1 cellular context compared by ENCODE assay signal in the genomic region with DNA sequence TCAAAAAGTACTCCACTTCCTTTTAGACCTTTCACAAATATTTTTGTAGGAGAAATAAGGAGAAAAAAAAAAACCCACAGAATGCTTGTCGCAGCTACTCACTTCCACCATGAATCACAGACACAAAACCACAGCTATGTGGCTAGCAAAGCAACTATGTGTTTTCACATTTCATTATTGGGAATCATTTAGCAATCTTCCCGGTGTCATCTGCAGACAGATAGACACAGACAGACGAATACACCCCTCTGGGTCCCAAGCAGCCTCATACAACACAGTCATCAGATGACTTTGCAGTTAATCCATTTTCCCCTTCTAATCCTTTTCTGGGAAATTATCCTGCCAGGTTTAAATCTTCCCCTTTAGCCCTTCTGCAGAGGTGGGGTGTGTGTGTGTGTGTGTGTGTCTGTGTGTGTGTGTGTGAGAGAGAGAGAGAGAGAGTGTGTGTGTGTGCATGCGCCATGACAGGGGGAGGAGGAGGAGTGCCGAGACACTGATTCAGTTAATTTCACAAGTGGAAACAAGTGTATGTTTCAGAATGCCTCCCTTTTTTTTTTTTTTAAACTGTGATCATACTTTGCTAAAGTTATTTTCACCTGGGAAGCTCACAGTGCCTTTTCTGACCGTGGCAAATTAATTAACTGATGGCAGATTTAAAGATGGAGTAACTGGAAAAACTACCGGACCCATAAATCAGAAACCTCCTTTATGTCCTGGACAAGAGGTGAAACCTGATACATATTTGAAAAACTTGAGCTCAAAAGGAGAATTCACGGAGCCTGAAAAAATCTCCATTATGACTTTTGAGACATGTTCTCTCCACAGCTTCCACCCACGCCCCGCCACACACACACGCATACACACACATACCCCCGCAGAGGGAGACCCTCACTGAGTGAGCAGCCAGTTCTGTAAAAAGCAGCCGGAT.
TF ChIP-seq lines count a peak whose summit lies in the region.

No MANE protein-coding gene starts in this region.

TF ChIP-seq in HEK293, 187 proteins besides CTCF, POLR2A, EP300 and RAD21 (continued from another document):
- peak; percentile 56; the same call in 1 of the 2 replicates for TF ChIP-seq ZNF394 (tag by site-specific recombination; IDR thresholded peaks at IDR 0.05; ENCODE audit: borderline replicate concordance)
- TF ChIP-seq, protein P1, sequence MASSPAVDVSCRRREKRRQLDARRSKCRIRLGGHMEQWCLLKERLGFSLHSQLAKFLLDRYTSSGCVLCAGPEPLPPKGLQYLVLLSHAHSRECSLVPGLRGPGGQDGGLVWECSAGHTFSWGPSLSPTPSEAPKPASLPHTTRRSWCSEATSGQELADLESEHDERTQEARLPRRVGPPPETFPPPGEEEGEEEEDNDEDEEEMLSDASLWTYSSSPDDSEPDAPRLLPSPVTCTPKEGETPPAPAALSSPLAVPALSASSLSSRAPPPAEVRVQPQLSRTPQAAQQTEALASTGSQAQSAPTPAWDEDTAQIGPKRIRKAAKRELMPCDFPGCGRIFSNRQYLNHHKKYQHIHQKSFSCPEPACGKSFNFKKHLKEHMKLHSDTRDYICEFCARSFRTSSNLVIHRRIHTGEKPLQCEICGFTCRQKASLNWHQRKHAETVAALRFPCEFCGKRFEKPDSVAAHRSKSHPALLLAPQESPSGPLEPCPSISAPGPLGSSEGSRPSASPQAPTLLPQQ (tag by site-specific recombination; IDR thresholded peaks at IDR 0.05): peak; percentile 81
- no peak for TF ChIP-seq ZNF555 (tag by site-specific recombination; conservative IDR thresholded peaks at IDR 0.05)
- TF ChIP-seq, protein P2, sequence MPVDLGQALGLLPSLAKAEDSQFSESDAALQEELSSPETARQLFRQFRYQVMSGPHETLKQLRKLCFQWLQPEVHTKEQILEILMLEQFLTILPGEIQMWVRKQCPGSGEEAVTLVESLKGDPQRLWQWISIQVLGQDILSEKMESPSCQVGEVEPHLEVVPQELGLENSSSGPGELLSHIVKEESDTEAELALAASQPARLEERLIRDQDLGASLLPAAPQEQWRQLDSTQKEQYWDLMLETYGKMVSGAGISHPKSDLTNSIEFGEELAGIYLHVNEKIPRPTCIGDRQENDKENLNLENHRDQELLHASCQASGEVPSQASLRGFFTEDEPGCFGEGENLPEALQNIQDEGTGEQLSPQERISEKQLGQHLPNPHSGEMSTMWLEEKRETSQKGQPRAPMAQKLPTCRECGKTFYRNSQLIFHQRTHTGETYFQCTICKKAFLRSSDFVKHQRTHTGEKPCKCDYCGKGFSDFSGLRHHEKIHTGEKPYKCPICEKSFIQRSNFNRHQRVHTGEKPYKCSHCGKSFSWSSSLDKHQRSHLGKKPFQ (tag by site-specific recombination; IDR thresholded peaks at IDR 0.05): peak; percentile 61
- TF ChIP-seq ZSCAN30 (tag by site-specific recombination; IDR thresholded peaks at IDR 0.05): peak; percentile 76; the same call in 1 of the 2 replicates
- no peak for TF ChIP-seq ZFP41 (tag by site-specific recombination; IDR thresholded peaks at IDR 0.05; ENCODE audit: borderline replicate concordance)
- peak; percentile 43; the same call in 1 of the 2 replicates for TF ChIP-seq ZNF558 (tag by site-specific recombination; IDR thresholded peaks at IDR 0.05)
- peak; percentile 63 for TF ChIP-seq KLF9 (tag by site-specific recombination; IDR thresholded peaks at IDR 0.05; ENCODE audit: low read depth)
- TF ChIP-seq ZNF830 (tag by site-specific recombination; IDR thresholded peaks at IDR 0.05; ENCODE audit: low read depth): no peak
- TF ChIP-seq OVOL3 (tag by site-specific recombination; IDR thresholded peaks at IDR 0.05): no peak
- TF ChIP-seq ZSCAN23 (tag by site-specific recombination; IDR thresholded peaks at IDR 0.05): no peak
- peak; percentile 82; the same call in 1 of the 2 replicates for TF ChIP-seq ZNF785 (tag by site-specific recombination; IDR thresholded peaks at IDR 0.05)
- TF ChIP-seq, protein P3, sequence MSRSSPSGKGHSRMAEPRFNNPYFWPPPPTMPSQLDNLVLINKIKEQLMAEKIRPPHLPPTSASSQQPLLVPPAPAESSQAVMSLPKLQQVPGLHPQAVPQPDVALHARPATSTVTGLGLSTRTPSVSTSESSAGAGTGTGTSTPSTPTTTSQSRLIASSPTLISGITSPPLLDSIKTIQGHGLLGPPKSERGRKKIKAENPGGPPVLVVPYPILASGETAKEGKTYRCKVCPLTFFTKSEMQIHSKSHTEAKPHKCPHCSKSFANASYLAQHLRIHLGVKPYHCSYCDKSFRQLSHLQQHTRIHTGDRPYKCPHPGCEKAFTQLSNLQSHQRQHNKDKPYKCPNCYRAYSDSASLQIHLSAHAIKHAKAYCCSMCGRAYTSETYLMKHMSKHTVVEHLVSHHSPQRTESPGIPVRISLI (tag by site-specific recombination; IDR thresholded peaks at IDR 0.05): no peak
- no peak for TF ChIP-seq ZNF658 (tag by site-specific recombination; IDR thresholded peaks at IDR 0.05)
- no peak for TF ChIP-seq ZNF155 (tag by site-specific recombination; IDR thresholded peaks at IDR 0.05)
- TF ChIP-seq KLF10 (tag by site-specific recombination; IDR thresholded peaks at IDR 0.05): no peak
- no peak for TF ChIP-seq ZNF354C (tag by site-specific recombination; IDR thresholded peaks at IDR 0.05; ENCODE audit: borderline replicate concordance, low read depth)
- TF ChIP-seq, protein P4, sequence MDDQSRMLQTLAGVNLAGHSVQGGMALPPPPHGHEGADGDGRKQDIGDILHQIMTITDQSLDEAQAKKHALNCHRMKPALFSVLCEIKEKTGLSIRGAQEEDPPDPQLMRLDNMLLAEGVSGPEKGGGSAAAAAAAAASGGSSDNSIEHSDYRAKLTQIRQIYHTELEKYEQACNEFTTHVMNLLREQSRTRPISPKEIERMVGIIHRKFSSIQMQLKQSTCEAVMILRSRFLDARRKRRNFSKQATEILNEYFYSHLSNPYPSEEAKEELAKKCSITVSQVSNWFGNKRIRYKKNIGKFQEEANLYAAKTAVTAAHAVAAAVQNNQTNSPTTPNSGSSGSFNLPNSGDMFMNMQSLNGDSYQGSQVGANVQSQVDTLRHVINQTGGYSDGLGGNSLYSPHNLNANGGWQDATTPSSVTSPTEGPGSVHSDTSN (CRISPR knock-in tag; IDR thresholded peaks at IDR 0.05): no peak
- TF ChIP-seq ZNF670 (tag by site-specific recombination; IDR thresholded peaks at IDR 0.05; ENCODE audit: low read depth): no peak
- TF ChIP-seq EGR2 (tag by site-specific recombination; IDR thresholded peaks at IDR 0.05; ENCODE audit: low read depth): peak; percentile 36; the same call in 1 of the 2 replicates
